11 cellular contexts compared by ENCODE assay signal in the genomic region with DNA sequence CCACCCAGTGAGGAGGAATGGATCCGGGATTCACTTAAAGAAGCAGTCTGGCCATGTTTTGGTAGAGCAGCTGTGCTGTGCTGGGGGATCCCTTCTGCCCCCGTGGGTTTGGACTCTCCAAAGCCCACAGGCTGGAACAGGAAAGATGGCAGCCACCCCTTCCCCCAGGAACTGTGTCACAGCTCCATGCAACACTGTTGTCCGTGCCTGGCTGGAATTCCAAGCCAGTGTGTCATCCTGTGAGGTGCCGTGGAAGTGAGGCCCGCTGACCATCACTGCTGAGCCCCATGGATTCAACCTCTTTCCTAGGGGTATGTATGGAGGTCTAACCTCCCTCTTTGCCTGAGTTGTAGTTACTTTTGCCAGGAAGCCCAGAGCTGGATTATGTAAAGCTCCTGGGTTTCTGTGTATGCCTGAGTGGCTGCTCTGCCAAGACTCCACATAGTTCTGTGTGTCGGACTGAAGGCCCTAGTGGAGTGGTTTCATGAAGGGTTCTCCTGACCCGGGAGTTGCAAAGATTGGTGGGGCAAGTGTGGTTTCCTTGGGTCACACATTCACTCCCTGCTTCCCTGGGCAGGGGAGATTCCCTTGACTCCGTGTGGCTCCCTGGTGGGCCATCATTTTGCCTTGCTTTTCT. TPM values are rescaled to one million over a fixed set of nuclear protein-coding genes. Genes with fewer than 3 reads are reported as not detected.
A peak's percentile ranks its signal among the peaks of the same experiment; 100 is the strongest.
DNase-seq lines count a peak whose midpoint lies in the region; ATAC-seq and TF ChIP-seq lines count a peak whose summit lies in the region.
"Had no signal": no experiment of that assay in that cellular context is flagged by ENCODE, and none has a peak within 500 bp of the region (broad histone marks: within the 10 kb centered on the region; RNA-seq: fewer than 3 reads in every experiment).

No MANE protein-coding gene starts in this region.

- no peak overlapping the region for H3K4me3 Mint-ChIP-seq in stimulated activated naive CD8-positive, alpha-beta T cell treated with anti-CD3 and anti-CD28 coated beads, Interleukin-15, Interleukin-2, amounts not matched to agents 100 ng/mL and 50 ng/mL, for 24 hours
- H3K4me3 Mint-ChIP-seq in natural killer cell: no peak overlapping the region

- peaks cover 32% of the 10 kb centered on the region for H3K36me3 Mint-ChIP-seq in stimulated activated naive CD8-positive, alpha-beta T cell treated with anti-CD3 and anti-CD28 coated beads, Interleukin-15, Interleukin-2, amounts not matched to agents 100 ng/mL and 50 ng/mL, for 24 hours (ENCODE audit: low read depth)
- H3K36me3 Mint-ChIP-seq in natural killer cell: no peaks in the 10 kb centered on the region

- H3K9me3 Mint-ChIP-seq in stimulated activated naive CD8-positive, alpha-beta T cell treated with anti-CD3 and anti-CD28 coated beads, Interleukin-15, Interleukin-2, amounts not matched to agents 100 ng/mL and 50 ng/mL, for 24 hours: peaks cover 9% of the 10 kb centered on the region
- no peaks in the 10 kb centered on the region for H3K9me3 Mint-ChIP-seq in natural killer cell

- H3K27me3 Mint-ChIP-seq in stimulated activated naive CD8-positive, alpha-beta T cell treated with anti-CD3 and anti-CD28 coated beads, Interleukin-15, Interleukin-2, amounts not matched to agents 100 ng/mL and 50 ng/mL, for 24 hours: no peaks in the 10 kb centered on the region
- no peaks in the 10 kb centered on the region for H3K27me3 Mint-ChIP-seq in natural killer cell (ENCODE audit: low read depth in 2 of 2)

- no peak overlapping the region for H3K4me3 ChIP-seq in cardiac fibroblast (replicated peaks in 1 of 2; ENCODE audit: low read depth in 2 of 2, low read length in 2 of 2)

- no peak for ATAC-seq in stimulated activated naive CD8-positive, alpha-beta T cell treated with anti-CD3 and anti-CD28 coated beads, Interleukin-15, Interleukin-2, amounts not matched to agents 100 U/mL and 50 U/mL, for 24 hours
- ATAC-seq in HG02884 (IDR thresholded peaks at IDR 0.05; ENCODE audit: unreplicated experiment) (no peak), natural killer cell (no peak)
- ATAC-seq: activated naive CD4-positive, alpha-beta T cell treated with anti-CD3 and anti-CD28 coated beads, Interleukin-2, amount 50 U/mL, for 72 hours had no signal

- H3K4me1 Mint-ChIP-seq in stimulated activated naive CD8-positive, alpha-beta T cell treated with anti-CD3 and anti-CD28 coated beads, Interleukin-15, Interleukin-2, amounts not matched to agents 100 ng/mL and 50 ng/mL, for 24 hours (ENCODE audit: low read depth): peaks cover 76% of the 10 kb centered on the region
- peaks cover 51 to 56% of the 10 kb centered on the region in 2 donors for H3K4me1 Mint-ChIP-seq in natural killer cell

- H3K27ac Mint-ChIP-seq in stimulated activated naive CD8-positive, alpha-beta T cell treated with anti-CD3 and anti-CD28 coated beads, Interleukin-15, Interleukin-2, amounts not matched to agents 100 ng/mL and 50 ng/mL, for 24 hours: peak overlapping the region; percentile 16
- no peak overlapping the region for H3K27ac Mint-ChIP-seq in natural killer cell

- TF ChIP-seq CTCF in cardiac fibroblast (IDR thresholded peaks at IDR 0.05; ENCODE audit: low read depth, low read length) (no peak), natural killer cell (IDR thresholded peaks at IDR 0.05) (no peak)

- DNase-seq in stimulated activated naive CD8-positive, alpha-beta T cell treated with anti-CD3 and anti-CD28 coated beads, Interleukin-15, Interleukin-2, amounts not matched to agents 100 U/mL and 50 U/mL, for 24 hours: no peak
- DNase-seq in cardiac fibroblast (ENCODE audit: low read depth in 2 of 2): peak; percentile 32 to 85
- DNase-seq in kidney glomerular epithelial cell (lab: John Stamatoyannopoulos, UW): peak; percentile 57
- no peak for DNase-seq in natural killer cell
- DNase-seq in G401 (ENCODE audit: low spot score): no peak
- no peak for DNase-seq in UCSD-AML1 (lab: John Stamatoyannopoulos, UW; ENCODE audit: unreplicated experiment)
- DNase-seq: activated CD4-positive, alpha-beta T cell treated with anti-CD3 and anti-CD28 coated beads for 48 hours; NCI-H2081 treated with DMSO at 0.1 percent for 48 hours had no signal

- in situ Hi-C loops in G401 (cut with HindIII; ENCODE audit: low sequenced_read_pairs): no loop called here

- intact Hi-C loops in natural killer cell (cut with micrococcal nuclease): no loop called here

RNA-seq across cellular contexts. Expression of a gene that starts 35.1 kb away (rescaled TPM):
- total RNA-seq in natural killer cell: 10 to 100 TPM; 52.5 to 60.2 (median 58.6) TPM
- 0.07 and 0.12 TPM in 2 replicates for total RNA-seq in G401 (2014; rRNA removed; shearing (Covaris generic))

Comparison
In these comparisons a context has a peak if more than half of its experiments do, and no peak if none do; other contexts are left out.
1. DNase-seq: peak in cardiac fibroblast (2 of 2) and kidney glomerular epithelial cell (single experiment); none in stimulated activated naive CD8-positive, alpha-beta T cell treated with anti-CD3 and anti-CD28 coated beads, Interleukin-15, Interleukin-2, amounts not matched to agents 100 U/mL and 50 U/mL, for 24 hours (single experiment), natural killer cell (single experiment), G401 (single experiment) and UCSD-AML1 (single experiment).
2. RNA of a gene that starts 35.1 kb away (total RNA-seq): 52.5 to 60.2 TPM in natural killer cell; 0.07 to 0.12 TPM in G401; every median in the first group is over 10 times any median in the second.